1 cellular context compared by ENCODE assay signal in the genomic region with DNA sequence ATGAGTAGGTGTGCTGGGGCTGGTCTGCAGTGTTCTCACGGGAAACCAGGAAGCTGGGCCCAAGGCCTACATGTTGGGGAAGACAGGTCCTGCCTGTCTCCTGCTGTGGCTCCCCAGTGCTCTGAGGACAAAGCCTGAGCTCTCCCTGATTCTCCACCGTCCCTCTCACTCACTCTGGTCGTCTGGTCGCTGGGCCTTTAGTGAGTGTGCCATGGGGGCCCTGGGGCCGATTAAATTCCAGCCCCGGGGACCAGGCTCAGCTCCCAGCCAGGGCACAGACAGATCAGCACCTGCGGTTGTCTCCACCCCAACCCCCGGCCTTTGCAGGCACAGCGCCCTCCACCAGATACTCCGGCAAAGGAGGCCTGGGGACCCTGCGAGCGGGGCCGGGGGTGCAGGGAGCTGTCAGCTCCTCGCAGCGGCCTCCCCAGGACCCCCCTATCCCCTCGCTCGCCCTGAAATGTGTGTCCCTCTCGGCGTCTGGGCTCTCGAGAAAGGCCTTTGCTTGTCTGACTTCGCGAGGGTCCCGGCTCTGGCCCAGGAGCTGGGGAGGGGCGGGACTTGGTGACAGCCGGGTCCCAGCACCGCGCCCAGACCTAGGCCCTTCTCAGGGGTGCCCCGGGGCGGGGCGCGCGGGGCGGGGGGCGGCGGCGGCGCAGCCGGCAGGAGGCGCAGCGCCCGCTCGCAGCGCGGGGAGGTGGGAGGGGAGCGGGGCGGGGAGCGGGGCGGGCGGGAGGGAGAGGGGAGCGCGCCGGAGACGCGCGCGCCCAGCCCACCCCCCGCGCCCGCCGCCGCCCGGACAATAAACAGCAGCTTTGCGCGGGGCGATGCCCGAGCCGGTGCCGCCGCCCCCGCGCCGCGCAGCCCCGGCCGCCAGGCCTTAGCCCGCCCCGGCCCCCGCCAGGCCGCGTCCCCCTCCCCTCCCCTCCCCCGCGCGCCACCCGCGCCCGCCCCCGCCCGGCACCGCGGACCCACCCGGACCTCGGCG.
TF ChIP-seq lines count a peak whose summit lies in the region.

A gene with protein sequence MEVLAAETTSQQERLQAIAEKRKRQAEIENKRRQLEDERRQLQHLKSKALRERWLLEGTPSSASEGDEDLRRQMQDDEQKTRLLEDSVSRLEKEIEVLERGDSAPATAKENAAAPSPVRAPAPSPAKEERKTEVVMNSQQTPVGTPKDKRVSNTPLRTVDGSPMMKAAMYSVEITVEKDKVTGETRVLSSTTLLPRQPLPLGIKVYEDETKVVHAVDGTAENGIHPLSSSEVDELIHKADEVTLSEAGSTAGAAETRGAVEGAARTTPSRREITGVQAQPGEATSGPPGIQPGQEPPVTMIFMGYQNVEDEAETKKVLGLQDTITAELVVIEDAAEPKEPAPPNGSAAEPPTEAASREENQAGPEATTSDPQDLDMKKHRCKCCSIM (plus strand): TSS at position 782 of the 988 bp plus-strand sequence. CDS start 212 bp downstream, outside the sequence.

TF ChIP-seq in HepG2, 621 proteins besides CTCF, POLR2A, EP300 and RAD21 (continued from another document and continues in another):
- TF ChIP-seq SNAPC2 (CRISPR knock-in tag; IDR thresholded peaks at IDR 0.05) (no peak), TFE3 (CRISPR knock-in tag; IDR thresholded peaks at IDR 0.05) (no peak), MEIS2 (CRISPR knock-in tag; IDR thresholded peaks at IDR 0.05) (0 out of 2 replicates have a peak, but pooled peaks have one; percentile 31), ZNF207 (IDR thresholded peaks at IDR 0.05; ENCODE audit: borderline replicate concordance) (no peak), ZNF512 (CRISPR knock-in tag; IDR thresholded peaks at IDR 0.05) (no peak), RXRA (CRISPR knock-in tag; IDR thresholded peaks at IDR 0.05) (peak; percentile 31; the same call in 1 of the 2 replicates), CBX5 (CRISPR knock-in tag; IDR thresholded peaks at IDR 0.05; ENCODE audit: borderline replicate concordance) (peak; percentile 43; the same call in 1 of the 2 replicates), SP4 (CRISPR knock-in tag; IDR thresholded peaks at IDR 0.05) (no peak; the same call in 1 of the 2 replicates), ZNF75D (CRISPR knock-in tag; IDR thresholded peaks at IDR 0.05; ENCODE audit: borderline replicate concordance) (no peak), CSRNP1 (CRISPR knock-in tag; IDR thresholded peaks at IDR 0.05) (no peak), KDM5B (CRISPR knock-in tag; IDR thresholded peaks at IDR 0.05; ENCODE audit: borderline replicate concordance) (peak; percentile 51; the same call in 1 of the 2 replicates), ZNF639 (CRISPR knock-in tag; conservative IDR thresholded peaks at IDR 0.05) (no peak), ZBTB7B (CRISPR knock-in tag; IDR thresholded peaks at IDR 0.05) (0 out of 2 replicates have a peak, but pooled peaks have one; percentile 44), KMT2A (CRISPR knock-in tag; IDR thresholded peaks at IDR 0.05) (no peak), ZNF33A (CRISPR knock-in tag; IDR thresholded peaks at IDR 0.05; ENCODE audit: borderline replicate concordance) (no peak), ZNF501 (CRISPR knock-in tag; IDR thresholded peaks at IDR 0.05) (peak; percentile 20; the same call in 1 of the 2 replicates), RXRB (CRISPR knock-in tag; IDR thresholded peaks at IDR 0.05; ENCODE audit: borderline replicate concordance) (peak; percentile 16; the same call in 1 of the 2 replicates), HHEX (CRISPR knock-in tag; IDR thresholded peaks at IDR 0.05) (no peak), PHF8 (CRISPR knock-in tag; IDR thresholded peaks at IDR 0.05) (peak; percentile 68), ZNF3 (CRISPR knock-in tag; IDR thresholded peaks at IDR 0.05) (peak; percentile 62; the same call in 1 of the 2 replicates), KDM2A (CRISPR knock-in tag; IDR thresholded peaks at IDR 0.05; ENCODE audit: borderline replicate concordance, low read depth) (peak; percentile 42; the same call in 1 of the 2 replicates), ZNF747 (CRISPR knock-in tag; IDR thresholded peaks at IDR 0.05; ENCODE audit: borderline replicate concordance) (peak; percentile 61; the same call in 1 of the 2 replicates), UBTF (CRISPR knock-in tag; IDR thresholded peaks at IDR 0.05) (no peak), HMG20A (CRISPR knock-in tag; IDR thresholded peaks at IDR 0.05; ENCODE audit: borderline replicate concordance) (no peak), SAP130 (CRISPR knock-in tag; IDR thresholded peaks at IDR 0.05; ENCODE audit: low read depth) (peak; percentile 42; the same call in 1 of the 2 replicates), PCBP2 (optimal IDR thresholded peaks at IDR 0.05; ENCODE audit: low read depth, low read length, poor library complexity, severe bottlenecking) (no peak), MXD1 (CRISPR knock-in tag; IDR thresholded peaks at IDR 0.05) (0 out of 2 replicates have a peak, but pooled peaks have one; percentile 27), ZNF430 (CRISPR knock-in tag; IDR thresholded peaks at IDR 0.05) (0 out of 2 replicates have a peak, but pooled peaks have one; percentile 29)
- TF ChIP-seq, protein P1, sequence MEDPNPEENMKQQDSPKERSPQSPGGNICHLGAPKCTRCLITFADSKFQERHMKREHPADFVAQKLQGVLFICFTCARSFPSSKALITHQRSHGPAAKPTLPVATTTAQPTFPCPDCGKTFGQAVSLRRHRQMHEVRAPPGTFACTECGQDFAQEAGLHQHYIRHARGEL (CRISPR knock-in tag; IDR thresholded peaks at IDR 0.05): 0 out of 2 replicates have a peak, but pooled peaks have one; percentile 49
- TF ChIP-seq, protein P2, sequence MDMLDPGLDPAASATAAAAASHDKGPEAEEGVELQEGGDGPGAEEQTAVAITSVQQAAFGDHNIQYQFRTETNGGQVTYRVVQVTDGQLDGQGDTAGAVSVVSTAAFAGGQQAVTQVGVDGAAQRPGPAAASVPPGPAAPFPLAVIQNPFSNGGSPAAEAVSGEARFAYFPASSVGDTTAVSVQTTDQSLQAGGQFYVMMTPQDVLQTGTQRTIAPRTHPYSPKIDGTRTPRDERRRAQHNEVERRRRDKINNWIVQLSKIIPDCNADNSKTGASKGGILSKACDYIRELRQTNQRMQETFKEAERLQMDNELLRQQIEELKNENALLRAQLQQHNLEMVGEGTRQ (IDR thresholded peaks at IDR 0.05; ENCODE audit: low read depth, low read length): no peak
- TF ChIP-seq, protein P2 (CRISPR knock-in tag; IDR thresholded peaks at IDR 0.05; ENCODE audit: borderline replicate concordance): no peak
- TF ChIP-seq, protein P3, sequence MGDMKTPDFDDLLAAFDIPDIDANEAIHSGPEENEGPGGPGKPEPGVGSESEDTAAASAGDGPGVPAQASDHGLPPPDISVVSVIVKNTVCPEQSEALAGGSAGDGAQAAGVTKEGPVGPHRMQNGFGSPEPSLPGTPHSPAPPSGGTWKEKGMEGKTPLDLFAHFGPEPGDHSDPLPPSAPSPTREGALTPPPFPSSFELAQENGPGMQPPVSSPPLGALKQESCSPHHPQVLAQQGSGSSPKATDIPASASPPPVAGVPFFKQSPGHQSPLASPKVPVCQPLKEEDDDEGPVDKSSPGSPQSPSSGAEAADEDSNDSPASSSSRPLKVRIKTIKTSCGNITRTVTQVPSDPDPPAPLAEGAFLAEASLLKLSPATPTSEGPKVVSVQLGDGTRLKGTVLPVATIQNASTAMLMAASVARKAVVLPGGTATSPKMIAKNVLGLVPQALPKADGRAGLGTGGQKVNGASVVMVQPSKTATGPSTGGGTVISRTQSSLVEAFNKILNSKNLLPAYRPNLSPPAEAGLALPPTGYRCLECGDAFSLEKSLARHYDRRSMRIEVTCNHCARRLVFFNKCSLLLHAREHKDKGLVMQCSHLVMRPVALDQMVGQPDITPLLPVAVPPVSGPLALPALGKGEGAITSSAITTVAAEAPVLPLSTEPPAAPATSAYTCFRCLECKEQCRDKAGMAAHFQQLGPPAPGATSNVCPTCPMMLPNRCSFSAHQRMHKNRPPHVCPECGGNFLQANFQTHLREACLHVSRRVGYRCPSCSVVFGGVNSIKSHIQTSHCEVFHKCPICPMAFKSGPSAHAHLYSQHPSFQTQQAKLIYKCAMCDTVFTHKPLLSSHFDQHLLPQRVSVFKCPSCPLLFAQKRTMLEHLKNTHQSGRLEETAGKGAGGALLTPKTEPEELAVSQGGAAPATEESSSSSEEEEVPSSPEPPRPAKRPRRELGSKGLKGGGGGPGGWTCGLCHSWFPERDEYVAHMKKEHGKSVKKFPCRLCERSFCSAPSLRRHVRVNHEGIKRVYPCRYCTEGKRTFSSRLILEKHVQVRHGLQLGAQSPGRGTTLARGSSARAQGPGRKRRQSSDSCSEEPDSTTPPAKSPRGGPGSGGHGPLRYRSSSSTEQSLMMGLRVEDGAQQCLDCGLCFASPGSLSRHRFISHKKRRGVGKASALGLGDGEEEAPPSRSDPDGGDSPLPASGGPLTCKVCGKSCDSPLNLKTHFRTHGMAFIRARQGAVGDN (CRISPR knock-in tag; IDR thresholded peaks at IDR 0.05): peak; percentile 63
- TF ChIP-seq, protein P4, sequence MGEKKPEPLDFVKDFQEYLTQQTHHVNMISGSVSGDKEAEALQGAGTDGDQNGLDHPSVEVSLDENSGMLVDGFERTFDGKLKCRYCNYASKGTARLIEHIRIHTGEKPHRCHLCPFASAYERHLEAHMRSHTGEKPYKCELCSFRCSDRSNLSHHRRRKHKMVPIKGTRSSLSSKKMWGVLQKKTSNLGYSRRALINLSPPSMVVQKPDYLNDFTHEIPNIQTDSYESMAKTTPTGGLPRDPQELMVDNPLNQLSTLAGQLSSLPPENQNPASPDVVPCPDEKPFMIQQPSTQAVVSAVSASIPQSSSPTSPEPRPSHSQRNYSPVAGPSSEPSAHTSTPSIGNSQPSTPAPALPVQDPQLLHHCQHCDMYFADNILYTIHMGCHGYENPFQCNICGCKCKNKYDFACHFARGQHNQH (CRISPR knock-in tag; IDR thresholded peaks at IDR 0.05): 0 out of 2 replicates have a peak, but pooled peaks have one; percentile 22
